ENCODE assay signal across 16 cellular contexts in genomic region chr19:51354103-51354741, GRCh38. TPM values are rescaled to one million over a fixed set of nuclear protein-coding genes. Genes with fewer than 3 reads are reported as not detected.
DNase-seq lines count a peak whose midpoint lies in the region; ATAC-seq and TF ChIP-seq lines count a peak whose summit lies in the region.
"Had no signal": no experiment of that assay in that cellular context is flagged by ENCODE, and none has a peak within 500 bp of the region (broad histone marks: within the 10 kb centered on the region; RNA-seq: fewer than 3 reads in every experiment).

No MANE protein-coding gene starts in this region.

- DNase-seq in activated naive CD8-positive, alpha-beta T cell treated with anti-CD3 and anti-CD28 coated beads, Interleukin-2, amount 10 ng/mL, durations not matched to agents 7 days and 5 days = no peak
- no peak for DNase-seq in activated naive CD8-positive, alpha-beta T cell treated with anti-CD3 and anti-CD28 coated beads, Interleukin-2, amount 50 U/mL, for 24 hours
- no peak for DNase-seq in activated CD8-positive, alpha-beta T cell treated with anti-CD3 and anti-CD28 coated beads, Interleukin-2, amount 10 ng/mL, durations not matched to agents 7 days and 5 days
- DNase-seq in testis (no peak), SIG-M5 treated with dmso at 0.1 percent for 504 hours (lab: John Stamatoyannopoulos, UW; ENCODE audit: unreplicated experiment) (no peak), cerebellar cortex (ENCODE audit: low spot score) (no peak)
- DNase-seq: aorta, GF-D8, NCI-H1105 treated with DMSO at 0.1 percent for 48 hours, sigmoid colon, upper lobe of left lung had no signal

- CTCF ChIA-PET in activated CD8-positive, alpha-beta T cell treated with anti-CD3 and anti-CD28 coated beads, Interleukin-2, amount 10 ng/mL, durations not matched to agents 7 days and 5 days (lab: Charles Lee) = interaction anchor here (0.9 to 1.2 kb wide), 4 partner anchors 10 to 44 kb away, joined by 3 to 7 read pairs (median 6); no protein-coding TSS in a partner anchor

- no peaks in the 10 kb centered on the region for H3K9me3 Mint-ChIP-seq in activated naive CD8-positive, alpha-beta T cell treated with anti-CD3 and anti-CD28 coated beads, Interleukin-2, amount 10 ng/mL, durations not matched to agents 7 days and 5 days
- H3K9me3 Mint-ChIP-seq in activated naive CD8-positive, alpha-beta T cell treated with anti-CD3 and anti-CD28 coated beads, Interleukin-2, amount 50 U/mL, for 24 hours = no peaks in the 10 kb centered on the region
- H3K9me3 Mint-ChIP-seq in activated CD8-positive, alpha-beta T cell treated with anti-CD3 and anti-CD28 coated beads, Interleukin-2, amount 10 ng/mL, durations not matched to agents 7 days and 5 days (ENCODE audit: insufficient read depth) = no peaks in the 10 kb centered on the region

- WGBS in testis, 2 donors = 57 to 84% methylated on average over 10 to 12 of the region's 12 CpGs

- intact Hi-C loops in testis (cut with DNase I; ENCODE audit: low total_unique reads) = no loop called here

- H3K27ac ChIP-seq in layer of hippocampus (ENCODE audit: low read depth, low read length) (peak overlapping the region; percentile 83), testis (peak overlapping the region; percentile 81 to 88)
- H3K27ac ChIP-seq: epithelial cell of prostate, sigmoid colon, upper lobe of left lung had no signal

- H3K36me3 Mint-ChIP-seq in activated naive CD8-positive, alpha-beta T cell treated with anti-CD3 and anti-CD28 coated beads, Interleukin-2, amount 10 ng/mL, durations not matched to agents 7 days and 5 days = peaks cover 29% of the 10 kb centered on the region
- peaks cover 40% of the 10 kb centered on the region for H3K36me3 Mint-ChIP-seq in activated naive CD8-positive, alpha-beta T cell treated with anti-CD3 and anti-CD28 coated beads, Interleukin-2, amount 50 U/mL, for 24 hours (ENCODE audit: low read depth)
- H3K36me3 Mint-ChIP-seq in activated CD8-positive, alpha-beta T cell treated with anti-CD3 and anti-CD28 coated beads, Interleukin-2, amount 10 ng/mL, durations not matched to agents 7 days and 5 days (ENCODE audit: low read depth) = peaks cover 36% of the 10 kb centered on the region

- no peak for TF ChIP-seq CTCF in testis (IDR thresholded peaks at IDR 0.05)

- no peaks in the 10 kb centered on the region for H3K9me3 ChIP-seq in testis
- H3K9me3 ChIP-seq: sigmoid colon, upper lobe of left lung had no signal

- peaks cover 4% of the 10 kb centered on the region for H3K4me1 ChIP-seq in testis
- H3K4me1 ChIP-seq: sigmoid colon, upper lobe of left lung had no signal

- H3K4me3 ChIP-seq in testis = no peak overlapping the region
- H3K4me3 ChIP-seq: sigmoid colon, upper lobe of left lung had no signal

- no peak for TF ChIP-seq POLR2A in testis (IDR thresholded peaks at IDR 0.05)

- peak overlapping the region; percentile 72 for H3K4me3 Mint-ChIP-seq in activated naive CD8-positive, alpha-beta T cell treated with anti-CD3 and anti-CD28 coated beads, Interleukin-2, amount 10 ng/mL, durations not matched to agents 7 days and 5 days
- no peak overlapping the region for H3K4me3 Mint-ChIP-seq in activated naive CD8-positive, alpha-beta T cell treated with anti-CD3 and anti-CD28 coated beads, Interleukin-2, amount 50 U/mL, for 24 hours
- no peak overlapping the region for H3K4me3 Mint-ChIP-seq in activated CD8-positive, alpha-beta T cell treated with anti-CD3 and anti-CD28 coated beads, Interleukin-2, amount 10 ng/mL, durations not matched to agents 7 days and 5 days

- H3K27ac Mint-ChIP-seq in activated naive CD8-positive, alpha-beta T cell treated with anti-CD3 and anti-CD28 coated beads, Interleukin-2, amount 10 ng/mL, durations not matched to agents 7 days and 5 days = peak overlapping the region; percentile 84
- no peak overlapping the region for H3K27ac Mint-ChIP-seq in activated naive CD8-positive, alpha-beta T cell treated with anti-CD3 and anti-CD28 coated beads, Interleukin-2, amount 50 U/mL, for 24 hours
- H3K27ac Mint-ChIP-seq in activated CD8-positive, alpha-beta T cell treated with anti-CD3 and anti-CD28 coated beads, Interleukin-2, amount 10 ng/mL, durations not matched to agents 7 days and 5 days = peak overlapping the region; percentile 76

- no peak for ATAC-seq in activated naive CD8-positive, alpha-beta T cell treated with anti-CD3 and anti-CD28 coated beads, Interleukin-2, amount 10 ng/mL, durations not matched to agents 7 days and 5 days (ENCODE audit: low read depth)
- no peak for ATAC-seq in activated naive CD8-positive, alpha-beta T cell treated with anti-CD3 and anti-CD28 coated beads, Interleukin-2, amount 50 U/mL, for 24 hours
- ATAC-seq in activated CD8-positive, alpha-beta T cell treated with anti-CD3 and anti-CD28 coated beads, Interleukin-2, amount 10 ng/mL, durations not matched to agents 7 days and 5 days = peak; percentile 4
- no peak for ATAC-seq in GM21423 (IDR thresholded peaks at IDR 0.05; ENCODE audit: unreplicated experiment)

- H3K27me3 ChIP-seq in layer of hippocampus (ENCODE audit: control insufficient read depth, insufficient read depth, low read length) (no peaks in the 10 kb centered on the region), testis (no peaks in the 10 kb centered on the region)
- H3K27me3 ChIP-seq: sigmoid colon, upper lobe of left lung had no signal

- H3K27me3 Mint-ChIP-seq in activated naive CD8-positive, alpha-beta T cell treated with anti-CD3 and anti-CD28 coated beads, Interleukin-2, amount 10 ng/mL, durations not matched to agents 7 days and 5 days = peaks cover 2% of the 10 kb centered on the region
- H3K27me3 Mint-ChIP-seq in activated naive CD8-positive, alpha-beta T cell treated with anti-CD3 and anti-CD28 coated beads, Interleukin-2, amount 50 U/mL, for 24 hours = no peaks in the 10 kb centered on the region
- H3K27me3 Mint-ChIP-seq in activated CD8-positive, alpha-beta T cell treated with anti-CD3 and anti-CD28 coated beads, Interleukin-2, amount 10 ng/mL, durations not matched to agents 7 days and 5 days (ENCODE audit: low read depth) = no peaks in the 10 kb centered on the region

- H3K4me1 Mint-ChIP-seq in activated naive CD8-positive, alpha-beta T cell treated with anti-CD3 and anti-CD28 coated beads, Interleukin-2, amount 10 ng/mL, durations not matched to agents 7 days and 5 days = peaks cover 23% of the 10 kb centered on the region
- H3K4me1 Mint-ChIP-seq in activated naive CD8-positive, alpha-beta T cell treated with anti-CD3 and anti-CD28 coated beads, Interleukin-2, amount 50 U/mL, for 24 hours = peaks cover 25% of the 10 kb centered on the region
- peaks cover 34% of the 10 kb centered on the region for H3K4me1 Mint-ChIP-seq in activated CD8-positive, alpha-beta T cell treated with anti-CD3 and anti-CD28 coated beads, Interleukin-2, amount 10 ng/mL, durations not matched to agents 7 days and 5 days (ENCODE audit: low read depth)

- POLR2A ChIA-PET in activated naive CD8-positive, alpha-beta T cell treated with anti-CD3 and anti-CD28 coated beads, Interleukin-2, amount 10 ng/mL, durations not matched to agents 7 days and 5 days (lab: Charles Lee) = interaction anchor here (0.8 to 1.9 kb wide), 5 partner anchors 11 to 41 kb away, joined by 3 to 11 read pairs (median 4); partner anchors contain the start of genes ETFB and NKG7
- POLR2A ChIA-PET in activated CD8-positive, alpha-beta T cell treated with anti-CD3 and anti-CD28 coated beads, Interleukin-2, amount 10 ng/mL, durations not matched to agents 7 days and 5 days (lab: Charles Lee) = interaction anchor here (0.7 to 0.8 kb wide), 3 partner anchors 10 to 18 kb away, joined by 3 to 6 read pairs (median 3); partner anchors contain the start of gene NKG7

- H3K36me3 ChIP-seq in testis (ENCODE audit: low read depth, missing control alignments) = no peaks in the 10 kb centered on the region

RNA-seq across cellular contexts. Expression of gene ETFB, which starts 12.0 kb away (rescaled TPM):
- 100 to 1,000 TPM; 121 to 124 TPM for total RNA-seq in activated naive CD8-positive, alpha-beta T cell treated with anti-CD3 and anti-CD28 coated beads, Interleukin-2, amount 10 ng/mL, durations not matched to agents 7 days and 5 days
- total RNA-seq in activated CD8-positive, alpha-beta T cell treated with anti-CD3 and anti-CD28 coated beads, Interleukin-2, amount 10 ng/mL, durations not matched to agents 7 days and 5 days = 100 to 1,000 TPM; 137 to 141 TPM
- 100 to 1,000 TPM; 110 to 146 TPM for total RNA-seq in testis
- 109 TPM for polyA plus RNA-seq in testis (ENCODE audit: insufficient read depth, low read depth, low replicate concordance)

RNA-seq across cellular contexts. Expression of gene VSIG10L, which starts 12.3 kb away (rescaled TPM):
- total RNA-seq in activated naive CD8-positive, alpha-beta T cell treated with anti-CD3 and anti-CD28 coated beads, Interleukin-2, amount 10 ng/mL, durations not matched to agents 7 days and 5 days = under 1 TPM; 0.62 to 0.94 TPM
- 1 to 10 TPM; 1.8 to 2.0 TPM for total RNA-seq in activated CD8-positive, alpha-beta T cell treated with anti-CD3 and anti-CD28 coated beads, Interleukin-2, amount 10 ng/mL, durations not matched to agents 7 days and 5 days
- total RNA-seq in testis = 10 to 100 TPM; 10.5 to 12.0 TPM
- 5.8 TPM for polyA plus RNA-seq in testis (ENCODE audit: insufficient read depth, low read depth, low replicate concordance)

RNA-seq across cellular contexts. Expression of gene CLDND2, which starts 14.6 kb away (rescaled TPM):
- 10 to 100 TPM; 11.6 to 13.4 TPM for total RNA-seq in activated naive CD8-positive, alpha-beta T cell treated with anti-CD3 and anti-CD28 coated beads, Interleukin-2, amount 10 ng/mL, durations not matched to agents 7 days and 5 days
- total RNA-seq in activated CD8-positive, alpha-beta T cell treated with anti-CD3 and anti-CD28 coated beads, Interleukin-2, amount 10 ng/mL, durations not matched to agents 7 days and 5 days = 1 to 10 TPM; 8.5 to 10.0 TPM
- 10 to 100 TPM; 10.0 to 26.4 TPM for total RNA-seq in testis
- polyA plus RNA-seq in testis (ENCODE audit: insufficient read depth, low read depth, low replicate concordance) = 41.2 TPM
- total RNA-seq: HT1080, sigmoid colon had no signal

RNA-seq across cellular contexts. Expression of gene NKG7, which starts 18.2 kb away (rescaled TPM):
- 100 to 1,000 TPM; 263 TPM for total RNA-seq in activated naive CD8-positive, alpha-beta T cell treated with anti-CD3 and anti-CD28 coated beads, Interleukin-2, amount 10 ng/mL, durations not matched to agents 7 days and 5 days
- total RNA-seq in activated CD8-positive, alpha-beta T cell treated with anti-CD3 and anti-CD28 coated beads, Interleukin-2, amount 10 ng/mL, durations not matched to agents 7 days and 5 days = 100 to 1,000 TPM; 401 to 410 TPM
- total RNA-seq in testis = under 1 TPM in 1 of 2 donors, not detected in 1; 0.63 TPM
- 8.7 TPM for polyA plus RNA-seq in testis (ENCODE audit: insufficient read depth, low read depth, low replicate concordance)
- total RNA-seq: HT1080 had no signal

RNA-seq across cellular contexts. Expression of gene LIM2, which starts 33.6 kb away (rescaled TPM):
- total RNA-seq in activated naive CD8-positive, alpha-beta T cell treated with anti-CD3 and anti-CD28 coated beads, Interleukin-2, amount 10 ng/mL, durations not matched to agents 7 days and 5 days = not detected
- total RNA-seq in activated CD8-positive, alpha-beta T cell treated with anti-CD3 and anti-CD28 coated beads, Interleukin-2, amount 10 ng/mL, durations not matched to agents 7 days and 5 days = not detected
- total RNA-seq in testis = under 1 TPM in 1 of 2 donors, not detected in 1; 0.31 TPM
- polyA plus RNA-seq in testis (ENCODE audit: insufficient read depth, low read depth, low replicate concordance) = 0.91 TPM
- total RNA-seq: aorta, HT1080, mesenteric fat pad, sigmoid colon had no signal
- polyA plus RNA-seq: aorta, sigmoid colon had no signal
